Comparison of ENCODE assay signal across 31 cellular contexts in genomic region chr11:30579776-30580175, GRCh38. TPM values are rescaled to one million over a fixed set of nuclear protein-coding genes. Genes with fewer than 3 reads are reported as not detected.
"Had no signal": no experiment of that assay in that cellular context is flagged by ENCODE, and none has a peak within 500 bp of the region (broad histone marks: within the 10 kb centered on the region; RNA-seq: fewer than 3 reads in every experiment).

No MANE protein-coding gene starts in this region.

- H3K27ac Mint-ChIP-seq: immature natural killer cell; naive B cell; natural killer cell; nephron progenitor cell; stimulated activated memory B cell treated with anti-CD40 and anti-IgM and Interleukin-4, amounts not matched to agents 10 μg/mL and 1 μg/mL and 100 μg/mL, for 72 hours had no signal

- H3K79me2 ChIP-seq: parathyroid adenoma had no signal

- H3K27ac ChIP-seq: heart left ventricle, left lung, lower lobe of right lung, neutrophil, parathyroid adenoma, psoas muscle, right atrium auricular region, right lobe of liver, stomach, testis, tibial artery, upper lobe of right lung had no signal

- ATAC-seq: heart left ventricle; left colon; left lung; lower lobe of right lung; natural killer cell; psoas muscle; right lobe of liver; stimulated activated memory B cell treated with anti-CD40 and anti-IgM and Interleukin-4, amounts not matched to agents 10 μg/mL and 1 μg/mL and 100 μg/mL, for 72 hours; upper lobe of right lung had no signal

- H3K36me3 Mint-ChIP-seq: immature natural killer cell; naive B cell; natural killer cell; stimulated activated memory B cell treated with anti-CD40 and anti-IgM and Interleukin-4, amounts not matched to agents 10 μg/mL and 1 μg/mL and 100 μg/mL, for 72 hours had no signal

- H3K27me3 ChIP-seq: right atrium auricular region, right lobe of liver, testis, tibial artery had no signal

- H3K9ac ChIP-seq: parathyroid adenoma had no signal

- H3K4me1 ChIP-seq: parathyroid adenoma, psoas muscle, upper lobe of right lung had no signal

- H3K9me3 Mint-ChIP-seq: naive B cell, natural killer cell had no signal

- H3K36me3 ChIP-seq: left lung, lower lobe of right lung, neutrophil, right lobe of liver, stomach, upper lobe of right lung had no signal

- H2AFZ ChIP-seq: parathyroid adenoma had no signal

- DNase-seq: heart left ventricle; hypothalamus; immature natural killer cell; kidney; left colon; left lung; lower lobe of right lung; mammary epithelial cell; mesenchymal stem cell; naive B cell; natural killer cell; nephron progenitor cell; occipital lobe; psoas muscle; right lobe of liver; stimulated activated CD4-positive, alpha-beta T cell treated with anti-CD3 and anti-CD28 coated beads, Interleukin-1b, Interleukin-23, amount 100 ng/mL, for 48 hours; stimulated activated CD4-positive, alpha-beta T cell treated with anti-CD3 and anti-CD28 coated beads, Interleukin-2, amount 100 ng/mL, for 48 hours; stimulated activated CD4-positive, alpha-beta T cell treated with anti-CD3 and anti-CD28 coated beads, Interleukin-4, amount 100 ng/mL, for 4 hours; stimulated activated CD8-positive, alpha-beta memory T cell treated with anti-CD3 and anti-CD28 coated beads, Interleukin-4, amount 100 ng/mL, for 48 hours; stimulated activated naive CD4-positive, alpha-beta T cell treated with Interleukin-2 at 50 U/mL for 16 hours; stomach; testis; tibial artery; trophoblast cell; upper lobe of right lung had no signal

- H3K4me3 Mint-ChIP-seq: immature natural killer cell; naive B cell; natural killer cell; nephron progenitor cell; stimulated activated memory B cell treated with anti-CD40 and anti-IgM and Interleukin-4, amounts not matched to agents 10 μg/mL and 1 μg/mL and 100 μg/mL, for 72 hours had no signal

- H3K4me3 ChIP-seq: heart left ventricle, left lung, lower lobe of right lung, psoas muscle, right atrium auricular region, right lobe of liver, smooth muscle cell, stomach, testis, tibial artery, upper lobe of right lung had no signal

- H3K4me2 ChIP-seq: smooth muscle cell had no signal

- H3K9me3 ChIP-seq: heart left ventricle, left lung, lower lobe of right lung, neutrophil, psoas muscle, right atrium auricular region, right lobe of liver, stomach, testis, tibial artery, upper lobe of right lung had no signal

RNA-seq across cellular contexts. Expression of gene MPPED2, which starts 6.4 kb away (rescaled TPM):
- total RNA-seq: osteocyte had no signal
